Comparison of ENCODE assay signal across 24 cellular contexts in the genomic region with DNA sequence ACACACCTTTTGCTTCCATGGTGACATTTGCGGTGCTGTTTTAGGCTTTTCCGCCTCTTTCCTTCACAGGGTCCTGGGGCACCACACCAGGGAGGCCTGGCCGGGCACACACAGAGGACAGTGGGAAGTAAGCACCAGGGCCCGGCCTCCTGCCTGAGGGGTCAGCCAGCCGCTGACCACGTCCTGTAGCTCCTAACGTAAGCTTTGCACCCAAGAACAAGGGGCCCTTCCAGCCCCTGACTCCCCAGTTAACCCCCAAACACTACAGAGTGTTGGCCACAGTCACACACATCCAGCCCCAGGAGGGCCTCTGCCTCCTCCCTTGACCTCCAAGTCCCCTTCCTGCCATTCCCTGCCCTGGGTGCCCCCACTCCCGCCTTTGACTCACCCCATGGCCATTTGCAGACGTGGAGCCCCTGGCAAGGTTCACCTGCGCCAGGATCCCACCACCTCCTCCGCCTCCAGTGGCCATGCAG.
"Had no signal": no experiment of that assay in that cellular context is flagged by ENCODE, and none has a peak within 500 bp of the region (broad histone marks: within the 10 kb centered on the region; RNA-seq: fewer than 3 reads in every experiment).

No MANE protein-coding gene starts in this region.

- H3K27me3 ChIP-seq: ovary, right lobe of liver had no signal

- H3K36me3 ChIP-seq: esophagus muscularis mucosa, gastrocnemius medialis, heart right ventricle, left lung, ovary, right lobe of liver, thoracic aorta, transverse colon had no signal

- H3K27ac ChIP-seq: epithelial cell of prostate, esophagus muscularis mucosa, gastrocnemius medialis, heart right ventricle, left lung, ovary, right lobe of liver, thoracic aorta, transverse colon had no signal

- H3K9me3 ChIP-seq: esophagus muscularis mucosa, gastrocnemius medialis, heart right ventricle, left lung, ovary, right lobe of liver, thoracic aorta, transverse colon had no signal

- H3K9me3 Mint-ChIP-seq: dendritic cell treated with granulocyte-macrophage colony-stimulating factor and Interleukin-4, amounts not matched to agents 40 ng/mL and 50 ng/mL, for 4 days; effector memory CD8-positive, alpha-beta T cell; nephron progenitor cell; stimulated activated naive B cell treated with anti-CD40 and anti-IgM and Interleukin-4, amounts not matched to agents 10 μg/mL and 1 μg/mL and 100 μg/mL, for 72 hours; stimulated activated naive CD8-positive, alpha-beta T cell treated with anti-CD3 and anti-CD28 coated beads, Interleukin-15, amount 100 ng/mL, for 72 hours had no signal

- DNase-seq: effector memory CD8-positive, alpha-beta T cell; gastrocnemius medialis; hypothalamus; mesenchymal stem cell; midbrain; naive B cell; nephron progenitor cell; ovary; stimulated activated CD4-positive, alpha-beta T cell treated with anti-CD3 and anti-CD28 coated beads, Interleukin-15, amount 100 ng/mL, for 24 hours; stimulated activated CD4-positive, alpha-beta T cell treated with anti-CD3 and anti-CD28 coated beads, Interleukin-1b, Interleukin-23, amount 100 ng/mL, for 48 hours; stimulated activated CD4-positive, alpha-beta T cell treated with anti-CD3 and anti-CD28 coated beads, Interleukin-4, amount 100 ng/mL, for 24 hours; stimulated activated naive B cell treated with anti-CD40 and anti-IgM and Interleukin-4, amounts not matched to agents 10 μg/mL and 1 μg/mL and 100 μg/mL, for 72 hours; stimulated activated naive CD8-positive, alpha-beta T cell treated with anti-CD3 and anti-CD28 coated beads, Interleukin-15, amount 100 ng/mL, for 72 hours; substantia nigra; transverse colon had no signal

- H3K4me1 Mint-ChIP-seq: naive B cell; stimulated activated naive B cell treated with anti-CD40 and anti-IgM and Interleukin-4, amounts not matched to agents 10 μg/mL and 1 μg/mL and 100 μg/mL, for 72 hours had no signal

- H3K4me3 Mint-ChIP-seq: dendritic cell treated with granulocyte-macrophage colony-stimulating factor and Interleukin-4, amounts not matched to agents 40 ng/mL and 50 ng/mL, for 4 days; effector memory CD8-positive, alpha-beta T cell; nephron progenitor cell; stimulated activated naive B cell treated with anti-CD40 and anti-IgM and Interleukin-4, amounts not matched to agents 10 μg/mL and 1 μg/mL and 100 μg/mL, for 72 hours; stimulated activated naive CD8-positive, alpha-beta T cell treated with anti-CD3 and anti-CD28 coated beads, Interleukin-15, amount 100 ng/mL, for 72 hours had no signal

- H3K27ac Mint-ChIP-seq: dendritic cell treated with granulocyte-macrophage colony-stimulating factor and Interleukin-4, amounts not matched to agents 40 ng/mL and 50 ng/mL, for 4 days; effector memory CD8-positive, alpha-beta T cell; naive B cell; nephron progenitor cell; progenitor cell of endocrine pancreas; stimulated activated naive B cell treated with anti-CD40 and anti-IgM and Interleukin-4, amounts not matched to agents 10 μg/mL and 1 μg/mL and 100 μg/mL, for 72 hours; stimulated activated naive CD8-positive, alpha-beta T cell treated with anti-CD3 and anti-CD28 coated beads, Interleukin-15, amount 100 ng/mL, for 72 hours had no signal

- ATAC-seq: effector memory CD8-positive, alpha-beta T cell; gastrocnemius medialis; heart right ventricle; left lung; stimulated activated naive B cell treated with anti-CD40 and anti-IgM and Interleukin-4, amounts not matched to agents 10 μg/mL and 1 μg/mL and 100 μg/mL, for 72 hours; stimulated activated naive CD8-positive, alpha-beta T cell treated with anti-CD3 and anti-CD28 coated beads, Interleukin-15, amount 100 ng/mL, for 72 hours had no signal

- H3K4me1 ChIP-seq: esophagus muscularis mucosa, heart right ventricle, left lung, right lobe of liver, transverse colon had no signal

- H3K36me3 Mint-ChIP-seq: naive B cell; stimulated activated naive B cell treated with anti-CD40 and anti-IgM and Interleukin-4, amounts not matched to agents 10 μg/mL and 1 μg/mL and 100 μg/mL, for 72 hours had no signal

- H3K4me3 ChIP-seq: esophagus muscularis mucosa, gastrocnemius medialis, heart right ventricle, left lung, lung, ovary, right lobe of liver, thoracic aorta, transverse colon had no signal
